Comparison of ENCODE assay signal across 14 cellular contexts in genomic region chr1:42822833-42823392, GRCh38. TPM values are rescaled to one million over a fixed set of nuclear protein-coding genes. Genes with fewer than 3 reads are reported as not detected.
DNase-seq lines count a peak whose midpoint lies in the region; ATAC-seq and TF ChIP-seq lines count a peak whose summit lies in the region.
"Had no signal": no experiment of that assay in that cellular context is flagged by ENCODE, and none has a peak within 500 bp of the region (broad histone marks: within the 10 kb centered on the region; RNA-seq: fewer than 3 reads in every experiment).

No MANE protein-coding gene starts in this region.

- CTCF ChIA-PET in A673 (lab: Charles Lee): no interaction called here

- H3K27me3 ChIP-seq in A673 (replicated peaks; ENCODE audit: insufficient read depth, low read depth, low read length, poor library complexity): no peaks in the 10 kb centered on the region
- H3K27me3 ChIP-seq: neural progenitor cell had no signal

- H3K9ac ChIP-seq in SK-N-MC (ENCODE audit: insufficient read length): no peak overlapping the region
- H3K9ac ChIP-seq: neural progenitor cell had no signal

- H3K27ac ChIP-seq in A673 (ENCODE audit: low read depth, low read length, poor library complexity, severe bottlenecking) (peak overlapping the region; percentile 55), SK-N-MC (peak overlapping the region; percentile 76)
- H3K27ac ChIP-seq: C4-2B, neural progenitor cell had no signal

- DNase-seq in A673 (ENCODE audit: low spot score): peak; percentile 66
- peak; percentile 43 for DNase-seq in GM03348 (ENCODE audit: low spot score)
- DNase-seq in SK-N-MC (ENCODE audit: low read depth, low spot score): peak; percentile 62
- DNase-seq in fibroblast of pulmonary artery (ENCODE audit: low read depth): peak; percentile 55
- no peak for DNase-seq in UCSD-AML1 (lab: John Stamatoyannopoulos, UW; ENCODE audit: unreplicated experiment)
- no peak for DNase-seq in inferior parietal cortex (ENCODE audit: extremely low spot score)
- no peak for DNase-seq in CD1c-positive myeloid dendritic cell (ENCODE audit: extremely low spot score)
- DNase-seq: activated T-cell treated with anti-CD3 and anti-CD28 coated beads, Interleukin-2, amount 50 U/mL, for 1 hour; central memory CD4-positive, alpha-beta T cell; kidney glomerular epithelial cell; NCI-H1694 treated with DMSO at 0.1 percent for 48 hours had no signal

- intact Hi-C loops in A673 (cut with micrococcal nuclease; ENCODE audit: unreplicated experiment): no loop called here

- BruUV-seq in A673 (replicated peaks; lab: Mats Ljungman, UMichigan): no TSS peak

- no peaks in the 10 kb centered on the region for H3K9me3 ChIP-seq in A673 (ENCODE audit: low read depth, low read length, poor library complexity, severe bottlenecking)
- H3K9me3 ChIP-seq in SK-N-MC (ENCODE audit: low read depth, low read length): no peaks in the 10 kb centered on the region; the same call in 1 of the 2 replicates

- POLR2A ChIA-PET in A673 (lab: Charles Lee; ENCODE audit: low non-redundant PET): no interaction called here

- H3K36me3 ChIP-seq in A673 (ENCODE audit: insufficient read depth, low read length, poor library complexity, severe bottlenecking) (no peaks in the 10 kb centered on the region), SK-N-MC (ENCODE audit: insufficient read depth, low read length) (0 out of 2 replicates have a peak, but pooled peaks cover 4% of the 10 kb centered on the region)
- H3K36me3 ChIP-seq: neural progenitor cell had no signal

- TF ChIP-seq CTCF in A673 (conservative IDR thresholded peaks at IDR 0.05; ENCODE audit: low read depth, low read length) (no peak), fibroblast of pulmonary artery (IDR thresholded peaks at IDR 0.05; ENCODE audit: low read length, missing control alignments) (no peak)

- H3K4me3 ChIP-seq in A673 (ENCODE audit: low read depth, low read length, poor library complexity, severe bottlenecking): no peak overlapping the region
- H3K4me3 ChIP-seq in SK-N-MC: peak overlapping the region; percentile 39
- H3K4me3 ChIP-seq in fibroblast of pulmonary artery (replicated peaks; ENCODE audit: low read depth, low read length): no peak overlapping the region
- H3K4me3 ChIP-seq: neural progenitor cell had no signal

- peaks cover 35% of the 10 kb centered on the region for H3K4me1 ChIP-seq in A673 (ENCODE audit: insufficient read depth, low read length, poor library complexity, severe bottlenecking)

- no peak for ATAC-seq in HG02870 (IDR thresholded peaks at IDR 0.05; ENCODE audit: unreplicated experiment)

RNA-seq across cellular contexts. Expression of gene SVBP, which starts 5.7 kb away (rescaled TPM):
- 49.4 and 50.8 TPM in 2 replicates for total RNA-seq in A673 (2021)

RNA-seq across cellular contexts. Expression of gene ERMAP, which starts 6.0 kb away (rescaled TPM):
- 3.0 and 3.5 TPM in 2 replicates for total RNA-seq in A673 (2021)

RNA-seq across cellular contexts. Expression of gene ZNF691, which starts 23.5 kb away (rescaled TPM):
- 13.5 and 14.2 TPM in 2 replicates for total RNA-seq in A673 (2021)

RNA-seq across cellular contexts. Expression of gene TMEM269, which starts 38.1 kb away (rescaled TPM):
- total RNA-seq in A673 (2021): 1.2 and 1.7 TPM in 2 replicates

RNA-seq across cellular contexts. Expression of gene C1orf50, which starts 55.9 kb away (rescaled TPM):
- 13.1 and 14.7 TPM in 2 replicates for total RNA-seq in A673 (2021)

Comparison
In these comparisons a context has a peak if more than half of its experiments do, and no peak if none do; other contexts are left out.
1. DNase-seq: peak in A673 (single experiment), GM03348 (single experiment), SK-N-MC (single experiment) and fibroblast of pulmonary artery (single experiment); none in UCSD-AML1 (single experiment), inferior parietal cortex (single experiment) and CD1c-positive myeloid dendritic cell (single experiment).